Comparison of ENCODE assay signal across 8 cellular contexts in the genomic region with DNA sequence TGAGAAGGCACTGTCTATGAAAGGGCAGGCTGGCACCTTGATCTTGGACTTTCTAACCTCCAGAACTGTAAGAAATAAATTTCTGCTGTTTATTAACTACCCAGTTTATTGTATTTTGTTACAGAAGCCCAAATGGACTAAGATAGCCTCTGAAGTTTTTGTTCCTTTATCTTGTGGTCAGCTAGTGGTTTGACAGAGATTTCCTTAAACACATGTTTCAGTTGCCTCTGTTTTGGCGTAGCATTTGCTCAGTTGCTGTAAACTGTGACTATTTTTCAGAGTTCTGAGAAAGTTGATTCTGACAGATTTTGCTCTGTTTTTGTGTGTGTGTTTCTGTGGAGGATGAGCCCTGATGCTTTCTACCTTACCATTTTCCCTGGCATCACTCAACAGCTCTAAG.
A peak's percentile ranks its signal among the peaks of the same experiment; 100 is the strongest.
DNase-seq lines count a peak whose midpoint lies in the region; ATAC-seq, FAIRE-seq and TF ChIP-seq lines count a peak whose summit lies in the region.
"Not testable (repeated sequence)": the region's sequence is repeated elsewhere in the genome, so short reads cannot be mapped to it uniquely, and the experiment has no call there.

No MANE protein-coding gene starts in this region.

- H3K9ac ChIP-seq in GM12878 (ENCODE audit: control insufficient read depth, insufficient read depth, low read length) = not testable (repeated sequence)

- not testable (repeated sequence) for H3K27ac ChIP-seq in GM12878 (ENCODE audit: control insufficient read depth, insufficient read depth)

- H3K36me3 ChIP-seq in GM12878 (ENCODE audit: control insufficient read depth in 2 of 2, insufficient read depth in 2 of 2, low read length in 1 of 2) = not testable (repeated sequence)

- H2AFZ ChIP-seq in GM12878 (ENCODE audit: control insufficient read depth, low read depth, low read length) = not testable (repeated sequence)

- TF ChIP-seq EP300 in GM12878 (IDR thresholded peaks at IDR 0.05; ENCODE audit: borderline replicate concordance in 1 of 2, control insufficient read depth in 1 of 2, low read depth in 2 of 2, low read length in 2 of 2) = not testable (repeated sequence)

- DNase-seq in GM12878 (ENCODE audit: low read depth, low spot score) = not testable (repeated sequence)

- ATAC-seq in GM18520 (IDR thresholded peaks at IDR 0.05; ENCODE audit: unreplicated experiment) (peak; percentile 96), GM19324 (IDR thresholded peaks at IDR 0.05; ENCODE audit: low FRiP score, unreplicated experiment) (peak; percentile 92), GM21367 (IDR thresholded peaks at IDR 0.05; ENCODE audit: unreplicated experiment) (peak; percentile 99), GM21737 (IDR thresholded peaks at IDR 0.05; ENCODE audit: unreplicated experiment) (peak; percentile 83), HG02852 (IDR thresholded peaks at IDR 0.05; ENCODE audit: unreplicated experiment) (peak; percentile 100), HG03064 (IDR thresholded peaks at IDR 0.05; ENCODE audit: low read depth, unreplicated experiment) (peak; percentile 95), HG03378 (IDR thresholded peaks at IDR 0.05; ENCODE audit: unreplicated experiment) (peak; percentile 99), GM12878 (peak; percentile 96)

- not testable (repeated sequence) for BruUV-seq in GM12878 (replicated peaks; lab: Mats Ljungman, UMichigan)

- not testable (repeated sequence) for H3K4me2 ChIP-seq in GM12878 (ENCODE audit: control insufficient read depth, insufficient read depth)

- RAD21 ChIA-PET in GM12878 (lab: Charles Lee; ENCODE audit: unreplicated experiment) = not testable (repeated sequence)

- POLR2A ChIA-PET in GM12878 (lab: Charles Lee) = not testable (repeated sequence)

- TF ChIP-seq CTCF in GM12878 (IDR thresholded peaks at IDR 0.05 in 2 of 3, conservative IDR thresholded peaks at IDR 0.05 in 1 of 3; ENCODE audit: control insufficient read depth in 2 of 3, extremely low read depth in 1 of 3, insufficient read depth in 1 of 3, low read depth in 3 of 3, low read length in 3 of 3) = not testable (repeated sequence)

- FAIRE-seq in GM12878 (lab: Jason Lieb, UNC) = not testable (repeated sequence)

- not testable (repeated sequence) for H3K4me1 ChIP-seq in GM12878 (ENCODE audit: control insufficient read depth, insufficient read depth, low read length)

- not testable (repeated sequence) for H4K20me1 ChIP-seq in GM12878 (ENCODE audit: control insufficient read depth, insufficient read depth)

- not testable (repeated sequence) for H3K4me3 ChIP-seq in GM12878

- not testable (repeated sequence) for H3K27me3 ChIP-seq in GM12878 (replicated peaks in 1 of 2; ENCODE audit: control insufficient read depth in 2 of 2, insufficient read depth in 2 of 2, low read length in 1 of 2)

- H3K79me2 ChIP-seq in GM12878 (ENCODE audit: control insufficient read depth, insufficient read depth, low read length) = not testable (repeated sequence)

- in situ Hi-C loops in GM12878 (cut with MboI) = not testable (repeated sequence)

- WGBS in GM12878 (ENCODE audit: insufficient coverage, insufficient replicate concordance, low lambda C conversion rate, missing lambda C conversion rate) = 0% methylated on average over 1 of the region's 1 CpG

- CTCF ChIA-PET in GM12878 (lab: Yijun Ruan, JAX) = not testable (repeated sequence)

- TF ChIP-seq RAD21 in GM12878 (IDR thresholded peaks at IDR 0.05; ENCODE audit: insufficient read depth, low read depth, low read length) = not testable (repeated sequence)

- not testable (repeated sequence) for TF ChIP-seq POLR2A in GM12878 (IDR thresholded peaks at IDR 0.05; ENCODE audit: low read depth, low read length)

- intact Hi-C loops in GM12878 (cut with micrococcal nuclease; ENCODE audit: unreplicated experiment) = not testable (repeated sequence)

- not testable (repeated sequence) for H3K9me3 ChIP-seq in GM12878 (replicated peaks; ENCODE audit: control insufficient read depth, insufficient read depth, low read length)

- SMC1A ChIA-PET in GM12878 (lab: Charles Lee; ENCODE audit: uncharacterized antibody, unreplicated experiment) = not testable (repeated sequence)

TF ChIP-seq in GM12878, 131 proteins besides CTCF, POLR2A, EP300 and RAD21:
- 0 out of 2 replicates have a peak, but pooled peaks have one; percentile 22 for TF ChIP-seq RUNX3 (IDR thresholded peaks at IDR 0.05; ENCODE audit: low read length)
